Comparison of ENCODE assay signal across 8 cellular contexts in genomic region chr7:88927-89921, GRCh38.
A peak's percentile ranks its signal among the peaks of the same experiment; 100 is the strongest.
DNase-seq lines count a peak whose midpoint lies in the region; TF ChIP-seq lines count a peak whose summit lies in the region.

No MANE protein-coding gene starts in this region.

- DNase-seq in ELR (ENCODE audit: low read depth) (peak; percentile 99), RWPE1 (ENCODE audit: low spot score) (peak; percentile 86), fibroblast of gingiva (ENCODE audit: low read depth) (peak; percentile 87), pulmonary artery endothelial cell (ENCODE audit: low read depth, low spot score) (peak; percentile 29), putamen (ENCODE audit: low spot score) (no peak), HT-29 (ENCODE audit: low spot score) (no peak)
- no peak for DNase-seq in stimulated activated CD4-positive, alpha-beta T cell treated with anti-CD3 and anti-CD28 coated beads, Interleukin-4, amount 100 ng/mL, for 4 hours
- no peak for DNase-seq in CD4-positive, alpha-beta memory T cell

- H3K9me3 Mint-ChIP-seq in CD4-positive, alpha-beta memory T cell = no peaks in the 10 kb centered on the region

- H3K36me3 Mint-ChIP-seq in CD4-positive, alpha-beta memory T cell = no peaks in the 10 kb centered on the region

- CTCF ChIA-PET in RWPE1 (lab: Yijun Ruan, JAX) = interaction anchor here (0.6 to 1.2 kb wide), 2 partner anchors 25 to 119 kb away, joined by 3 to 4 read pairs; no protein-coding TSS in a partner anchor
- CTCF ChIA-PET in CD4-positive, alpha-beta memory T cell (lab: Charles Lee; ENCODE audit: partially characterized antibody) = no interaction called here

- peaks cover 4 to 8% (median 5%) of the 10 kb centered on the region in 4 donors for H3K4me1 Mint-ChIP-seq in CD4-positive, alpha-beta memory T cell

- H3K4me1 ChIP-seq in CD4-positive, alpha-beta memory T cell (ENCODE audit: insufficient read depth, low read length) = no peaks in the 10 kb centered on the region

- H3K27ac Mint-ChIP-seq in CD4-positive, alpha-beta memory T cell = peak overlapping the region in 2 of 7 donors; percentile 27 to 42

- H3K9me3 ChIP-seq in CD4-positive, alpha-beta memory T cell (ENCODE audit: control insufficient read depth in 1 of 2, low read length in 2 of 2) = no peaks in the 10 kb centered on the region

- POLR2A ChIA-PET in RWPE1 (lab: Yijun Ruan, JAX; ENCODE audit: low non-redundant PET) = interaction anchor here (0.6 kb wide), 1 partner anchor 102 kb away, joined by 3 read pairs; no protein-coding TSS in a partner anchor
- POLR2A ChIA-PET in CD4-positive, alpha-beta memory T cell (lab: Charles Lee; ENCODE audit: partially characterized antibody) = no interaction called here

- H3K27ac ChIP-seq in RWPE1 = peak overlapping the region; percentile 99
- H3K27ac ChIP-seq in CD4-positive, alpha-beta memory T cell (ENCODE audit: low read depth, low read length) = no peak overlapping the region

- H3K27me3 Mint-ChIP-seq in CD4-positive, alpha-beta memory T cell = peaks cover 5 to 9% of the 10 kb centered on the region in 2 donors

- no peak overlapping the region for H3K4me3 Mint-ChIP-seq in CD4-positive, alpha-beta memory T cell

- H3K27me3 ChIP-seq in CD4-positive, alpha-beta memory T cell (ENCODE audit: insufficient read depth, low read length) = no peaks in the 10 kb centered on the region

- TF ChIP-seq CTCF in RWPE1 (conservative IDR thresholded peaks at IDR 0.05; ENCODE audit: low read depth) = no peak

- intact Hi-C loops in CD4-positive, alpha-beta memory T cell (cut with micrococcal nuclease) = no loop called here

- no peak overlapping the region for H3K4me3 ChIP-seq in CD4-positive, alpha-beta memory T cell (ENCODE audit: low read length in 2 of 2)

- H3K36me3 ChIP-seq in CD4-positive, alpha-beta memory T cell (ENCODE audit: insufficient read depth, low read length) = no peaks in the 10 kb centered on the region

Comparison
In these comparisons a context has a peak if more than half of its experiments do, and no peak if none do; other contexts are left out.
1. DNase-seq: peak in ELR (single experiment), RWPE1 (single experiment), fibroblast of gingiva (single experiment) and pulmonary artery endothelial cell (single experiment); none in putamen (single experiment), stimulated activated CD4-positive, alpha-beta T cell treated with anti-CD3 and anti-CD28 coated beads, Interleukin-4, amount 100 ng/mL, for 4 hours (0 of 2), CD4-positive, alpha-beta memory T cell (0 of 5) and HT-29 (single experiment).